In the genomic region with DNA sequence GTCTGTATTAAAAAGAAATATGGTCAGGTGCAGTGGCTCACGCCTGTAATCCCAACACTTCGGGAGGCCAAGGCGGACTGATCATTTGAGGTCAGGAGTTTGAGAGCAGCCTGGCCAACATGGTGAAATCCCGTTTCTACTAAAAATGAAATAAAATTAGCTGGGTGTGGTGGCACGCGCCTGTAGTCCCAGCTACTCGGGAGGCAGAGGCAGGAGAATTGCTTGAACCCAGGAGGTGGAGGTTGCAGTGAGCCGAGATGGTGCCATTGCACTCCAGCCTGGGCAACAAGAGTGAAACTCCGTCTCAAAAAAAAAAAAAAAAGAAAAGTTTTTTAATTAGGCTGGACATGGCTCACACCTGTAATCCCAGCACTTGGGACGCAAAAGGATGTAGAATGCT, we compare ENCODE assay signal across 1 cellular context. TPM values are rescaled to one million over a fixed set of nuclear protein-coding genes. Genes with fewer than 3 reads are reported as not detected.
"Had no signal": no experiment of that assay in that cellular context is flagged by ENCODE, and none has a peak within 500 bp of the region (broad histone marks: within the 10 kb centered on the region; RNA-seq: fewer than 3 reads in every experiment).

No MANE protein-coding gene starts in this region.

RNA-seq across cellular contexts. Expression of a gene that starts 30.1 kb away (rescaled TPM):
- polyA plus RNA-seq: naive thymus-derived CD4-positive, alpha-beta T cell had no signal
